In the genomic region with DNA sequence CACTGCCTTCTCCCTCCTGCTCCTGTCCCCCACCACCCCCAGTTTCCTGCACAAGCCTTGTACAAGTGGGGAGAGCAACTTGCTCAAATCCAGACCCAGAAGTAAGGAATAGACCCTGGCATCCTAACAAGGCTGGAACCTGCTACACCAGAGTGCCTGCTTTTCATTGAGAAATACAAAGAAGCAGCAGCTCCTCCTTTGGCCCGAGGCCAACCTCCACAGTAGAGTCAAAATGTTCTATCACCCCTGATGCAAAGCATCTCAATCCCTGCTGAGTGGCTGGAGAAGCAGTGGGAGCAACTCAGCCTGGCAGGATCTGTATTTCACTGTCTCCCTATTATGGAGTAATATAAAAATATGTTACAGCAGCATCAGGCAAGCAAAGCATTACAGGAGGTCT, we compare ENCODE assay signal across 24 cellular contexts.
A peak's percentile ranks its signal among the peaks of the same experiment; 100 is the strongest.
DNase-seq lines count a peak whose midpoint lies in the region; ATAC-seq and TF ChIP-seq lines count a peak whose summit lies in the region.
"Had no signal": no experiment of that assay in that cellular context is flagged by ENCODE, and none has a peak within 500 bp of the region (broad histone marks: within the 10 kb centered on the region; RNA-seq: fewer than 3 reads in every experiment).

No MANE protein-coding gene starts in this region.

- TF ChIP-seq CTCF in thyroid gland (IDR thresholded peaks at IDR 0.05), result no peak
- TF ChIP-seq CTCF in GM20000 (IDR thresholded peaks at IDR 0.05; ENCODE audit: extremely low read depth, missing control alignments), result no peak

- H3K36me3 ChIP-seq in thyroid gland, result no peaks in the 10 kb centered on the region
- H3K36me3 ChIP-seq: BLaER1 treated with 17β-estradiol and CSF1 and Interleukin-3, amounts not matched to agents 10 nM and 100 nM; stomach; tibial artery had no signal

- TF ChIP-seq POLR2A in thyroid gland (IDR thresholded peaks at IDR 0.05), result no peak

- peaks cover 19 to 29% of the 10 kb centered on the region in 2 donors for H3K4me1 ChIP-seq in thyroid gland

- no peak for ATAC-seq in GM21526 (IDR thresholded peaks at IDR 0.05; ENCODE audit: low FRiP score, unreplicated experiment)
- ATAC-seq: body of pancreas; left cardiac atrium; natural killer cell treated with Interleukin-12 subunit alpha and Interleukin-12 subunit beta and Interleukin-15 and Interleukin-18, amount 100 ng/mL, for 72 hours had no signal

- no peaks in the 10 kb centered on the region for H3K9me3 ChIP-seq in thyroid gland
- H3K9me3 ChIP-seq: body of pancreas had no signal

- WGBS in thyroid gland, 2 donors, result 17 to 50% methylated on average over 1 of the region's 1 CpG

- H3K27ac ChIP-seq in thyroid gland, result no peak overlapping the region
- H3K27ac ChIP-seq: BLaER1 treated with 17β-estradiol and CSF1 and Interleukin-3, amounts not matched to agents 10 nM and 100 nM; body of pancreas; stomach; tibial artery had no signal

- no peaks in the 10 kb centered on the region for H3K27me3 ChIP-seq in thyroid gland
- H3K27me3 ChIP-seq: body of pancreas, stomach, tibial artery had no signal

- DNase-seq in DMS79 treated with DMSO at 0.1 percent for 48 hours (lab: John Stamatoyannopoulos, UW) (peak; percentile 65), NCI-H2029 (lab: John Stamatoyannopoulos, UW) (peak; percentile 88), NCI-H748 treated with DMSO at 0.1 percent for 48 hours (lab: John Stamatoyannopoulos, UW) (peak; percentile 6), thyroid gland (peak; percentile 41 to 49), MV-4-11 (lab: John Stamatoyannopoulos, UW) (no peak), GM20000 (ENCODE audit: low spot score) (no peak)
- DNase-seq: activated CD4-positive, alpha-beta memory T cell treated with anti-CD3 and anti-CD28 coated beads, Interleukin-2, amount 10 ng/mL, durations not matched to agents 7 days and 5 days; activated CD8-positive, alpha-beta memory T cell treated with anti-CD3 and anti-CD28 coated beads, Interleukin-2, amount 50 U/mL, for 48 hours; activated naive CD4-positive, alpha-beta T cell treated with anti-CD3 and anti-CD28 coated beads, Interleukin-2, amount 10 ng/mL, durations not matched to agents 7 days and 5 days; body of pancreas; Calu3; H9; immature natural killer cell; left cardiac atrium; NCI-H2081 treated with DMSO at 0.1 percent for 48 hours; NCI-H526 treated with DMSO at 0.1 percent for 48 hours; occipital lobe; stimulated activated CD4-positive, alpha-beta T cell treated with anti-CD3 and anti-CD28 coated beads, Interleukin-4, amount 100 ng/mL, for 1 hour; stomach; SW 1271 had no signal

- intact Hi-C loops in thyroid gland (cut with DNase I), result no loop called here

- H3K4me3 ChIP-seq in thyroid gland (replicated peaks in 1 of 3), result no peak overlapping the region
- H3K4me3 ChIP-seq: BLaER1 treated with 17β-estradiol and CSF1 and Interleukin-3, amounts not matched to agents 10 nM and 100 nM; body of pancreas; stomach; tibial artery had no signal

Comparison
In these comparisons a context has a peak if more than half of its experiments do, and no peak if none do; other contexts are left out.
1. DNase-seq: peak in DMS79 treated with DMSO at 0.1 percent for 48 hours (single experiment), NCI-H2029 (single experiment), NCI-H748 treated with DMSO at 0.1 percent for 48 hours (single experiment) and thyroid gland (2 of 2); none in MV-4-11 (single experiment) and GM20000 (single experiment).